In genomic region chr5:142845402-142845901, GRCh38 we compare ENCODE assay signal across 8 cellular contexts.
DNase-seq lines count a peak whose midpoint lies in the region; FAIRE-seq and TF ChIP-seq lines count a peak whose summit lies in the region.

No MANE protein-coding gene starts in this region.

- H3K36me3 ChIP-seq in sigmoid colon = no peaks in the 10 kb centered on the region

- H3K4me1 ChIP-seq in sigmoid colon = peaks cover 0 to 54% (median 47%) of the 10 kb centered on the region in 4 donors

- TF ChIP-seq CTCF in dorsolateral prefrontal cortex (IDR thresholded peaks at IDR 0.05 in 54 of 56, conservative IDR thresholded peaks at IDR 0.05 in 2 of 56; ENCODE audit: low read depth in 1 of 56, partially characterized antibody in 56 of 56) (no peak), sigmoid colon (IDR thresholded peaks at IDR 0.05) (no peak)

- DNase-seq in NOMO-1 treated with DMSO at 0.1 percent for 48 hours (lab: John Stamatoyannopoulos, UW; ENCODE audit: unreplicated experiment) = peak; percentile 42
- no peak for DNase-seq in NOMO-1 treated with dmso at 0.1 percent for 144 hours (lab: John Stamatoyannopoulos, UW; ENCODE audit: unreplicated experiment)
- peak; percentile 34 for DNase-seq in KBM-7
- peak in 3 of 10 donors; percentile 27 to 48 (median 43) for DNase-seq in dorsolateral prefrontal cortex
- no peak for DNase-seq in sigmoid colon
- DNase-seq in GM12892 (ENCODE audit: insufficient read length) = no peak
- no peak for DNase-seq in stimulated activated CD4-positive, alpha-beta T cell treated with anti-CD3 and anti-CD28 coated beads, Interleukin-2, amount 100 ng/mL, for 24 hours
- no peak for DNase-seq in activated CD4-positive, alpha-beta T cell treated with anti-CD3 and anti-CD28 coated beads, Interleukin-2, amount 50 U/mL, for 4 hours

- 12 to 18% methylated on average over 4 of the region's 4 CpGs for WGBS in sigmoid colon, 2 donors

- intact Hi-C loops in dorsolateral prefrontal cortex (cut with DNase I) (no loop called here), sigmoid colon (cut with DNase I) (no loop called here)

- H3K4me3 ChIP-seq in dorsolateral prefrontal cortex (peak overlapping the region in 5 of 59 donors; percentile 3 to 27 (median 8)), sigmoid colon (no peak overlapping the region)

- TF ChIP-seq POLR2A in sigmoid colon (IDR thresholded peaks at IDR 0.05) (no peak), GM12892 (IDR thresholded peaks at IDR 0.05; ENCODE audit: low read depth, low read length) (no peak)

- in situ Hi-C loops in KBM-7 (cut with MboI; ENCODE audit: low pct_unique_long_range_greater_than_20kb, low sequenced_read_pairs) = no loop called here

- H3K27ac ChIP-seq in dorsolateral prefrontal cortex = peak overlapping the region in 53 of 59 donors; percentile 12 to 82 (median 62)
- H3K27ac ChIP-seq in sigmoid colon = peak overlapping the region in 3 of 4 donors; percentile 32 to 51 (median 42)

- H3K9me3 ChIP-seq in sigmoid colon = no peaks in the 10 kb centered on the region

- no peaks in the 10 kb centered on the region for H3K27me3 ChIP-seq in dorsolateral prefrontal cortex
- no peaks in the 10 kb centered on the region for H3K27me3 ChIP-seq in sigmoid colon

- TF ChIP-seq EP300 in sigmoid colon (IDR thresholded peaks at IDR 0.05) = no peak

- no peak for FAIRE-seq in GM12892 (lab: Jason Lieb, UNC)

Comparison
In these comparisons a context has a peak if more than half of its experiments do, and no peak if none do; other contexts are left out.
1. DNase-seq: peak in NOMO-1 treated with DMSO at 0.1 percent for 48 hours (single experiment) and KBM-7 (single experiment); none in NOMO-1 treated with dmso at 0.1 percent for 144 hours (single experiment), sigmoid colon (single experiment), GM12892 (single experiment), stimulated activated CD4-positive, alpha-beta T cell treated with anti-CD3 and anti-CD28 coated beads, Interleukin-2, amount 100 ng/mL, for 24 hours (0 of 2) and activated CD4-positive, alpha-beta T cell treated with anti-CD3 and anti-CD28 coated beads, Interleukin-2, amount 50 U/mL, for 4 hours (0 of 2).